Comparison of ENCODE assay signal across 23 cellular contexts in the genomic region with DNA sequence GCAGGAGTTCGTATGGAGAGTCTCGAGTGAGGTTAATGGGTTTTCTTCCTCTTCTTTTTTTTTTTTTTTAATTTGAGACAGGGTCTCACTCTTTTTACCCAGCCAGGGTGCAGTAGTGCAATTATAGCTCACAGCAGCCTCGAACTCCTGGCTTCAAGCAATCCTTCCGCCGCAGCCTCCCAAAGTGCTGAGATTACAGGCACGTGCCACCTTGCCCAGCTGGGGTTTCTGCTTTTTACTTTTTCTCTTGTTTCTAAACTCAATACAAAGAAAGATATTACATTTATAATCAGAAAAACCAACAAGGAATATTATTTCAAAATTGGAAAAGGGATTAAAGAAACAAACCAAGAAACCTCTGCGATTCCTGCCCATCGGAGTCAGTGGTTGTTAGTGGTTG.
DNase-seq lines count a peak whose midpoint lies in the region; ATAC-seq, FAIRE-seq and TF ChIP-seq lines count a peak whose summit lies in the region.
"Had no signal": no experiment of that assay in that cellular context is flagged by ENCODE, and none has a peak within 500 bp of the region (broad histone marks: within the 10 kb centered on the region; RNA-seq: fewer than 3 reads in every experiment).

No MANE protein-coding gene starts in this region.

- no peak for ATAC-seq in natural killer cell treated with Interleukin-12 subunit alpha and Interleukin-12 subunit beta and Interleukin-15 and Interleukin-18, amount 100 ng/mL, for 72 hours
- no peak for ATAC-seq in natural killer cell
- ATAC-seq: activated CD8-positive, alpha-beta T cell treated with anti-CD3 and anti-CD28 coated beads for 36 hours; activated naive CD4-positive, alpha-beta T cell treated with anti-CD3 and anti-CD28 coated beads, Interleukin-2, amount 50 U/mL, for 72 hours had no signal

- no peaks in the 10 kb centered on the region for H3K36me3 Mint-ChIP-seq in natural killer cell treated with Interleukin-12 subunit alpha and Interleukin-12 subunit beta and Interleukin-15 and Interleukin-18, amount 100 ng/mL, for 72 hours
- no peaks in the 10 kb centered on the region for H3K36me3 Mint-ChIP-seq in natural killer cell

- FAIRE-seq in keratinocyte (lab: Jason Lieb, UNC): no peak
- no peak for FAIRE-seq in urothelium cell line (lab: Jason Lieb, UNC)
- FAIRE-seq: A204.1, bronchial epithelial cell, islet of Langerhans had no signal

- no peaks in the 10 kb centered on the region for H3K9me3 ChIP-seq in keratinocyte (ENCODE audit: control insufficient read depth, low read depth, low read length)
- H3K9me3 ChIP-seq: Peyer's patch, tibial artery had no signal

- peak overlapping the region; percentile 63 for H3K27ac ChIP-seq in keratinocyte (ENCODE audit: control insufficient read depth, insufficient read depth, low read length)
- H3K27ac ChIP-seq: dorsolateral prefrontal cortex had no signal

- H3K9me1 ChIP-seq in keratinocyte (ENCODE audit: control insufficient read depth, extremely low read depth, insufficient read depth, low read length): peaks cover 5% of the 10 kb centered on the region

- no peak overlapping the region for H3K4me3 ChIP-seq in keratinocyte (ENCODE audit: control insufficient read depth in 2 of 3, extremely low read depth in 1 of 3, insufficient read depth in 2 of 3, low read depth in 1 of 3, low read length in 3 of 3)
- H3K4me3 ChIP-seq: dorsolateral prefrontal cortex, Peyer's patch, skin epidermis, tibial artery had no signal

- H4K20me1 ChIP-seq in keratinocyte (ENCODE audit: control insufficient read depth, extremely low read depth, insufficient read depth, low read length): peaks cover 19% of the 10 kb centered on the region

- H3K36me3 ChIP-seq in keratinocyte (ENCODE audit: control insufficient read depth in 2 of 2, extremely low read depth in 1 of 2, insufficient read depth in 2 of 2, low read length in 2 of 2): peaks cover 19 to 37% of the 10 kb centered on the region in 2 experiments
- H3K36me3 ChIP-seq: Peyer's patch, tibial artery had no signal

- peaks cover 50% of the 10 kb centered on the region for H3K4me1 ChIP-seq in keratinocyte (ENCODE audit: control insufficient read depth, extremely low read depth, insufficient read depth, low read length)

- H3K27me3 ChIP-seq in keratinocyte (ENCODE audit: control insufficient read depth, extremely low read depth, insufficient read depth, low read length): no peaks in the 10 kb centered on the region
- H3K27me3 ChIP-seq: dorsolateral prefrontal cortex, Peyer's patch, tibial artery had no signal

- H3K79me2 ChIP-seq in keratinocyte (ENCODE audit: control insufficient read depth, insufficient read depth, low read length): peaks cover 76% of the 10 kb centered on the region

- H3K27ac Mint-ChIP-seq in natural killer cell treated with Interleukin-12 subunit alpha and Interleukin-12 subunit beta and Interleukin-15 and Interleukin-18, amount 100 ng/mL, for 72 hours: no peak overlapping the region
- peak overlapping the region in 1 of 2 donors; percentile 45 for H3K27ac Mint-ChIP-seq in natural killer cell
- H3K27ac Mint-ChIP-seq: activated CD8-positive, alpha-beta T cell treated with anti-CD3 and anti-CD28 coated beads for 36 hours; activated naive CD4-positive, alpha-beta T cell treated with anti-CD3 and anti-CD28 coated beads, Interleukin-2, amount 50 U/mL, for 72 hours; CD4-positive, alpha-beta T cell had no signal

- H3K9me3 Mint-ChIP-seq in natural killer cell treated with Interleukin-12 subunit alpha and Interleukin-12 subunit beta and Interleukin-15 and Interleukin-18, amount 100 ng/mL, for 72 hours: no peaks in the 10 kb centered on the region
- no peaks in the 10 kb centered on the region for H3K9me3 Mint-ChIP-seq in natural killer cell
- H3K9me3 Mint-ChIP-seq: activated CD8-positive, alpha-beta T cell treated with anti-CD3 and anti-CD28 coated beads for 36 hours; activated naive CD4-positive, alpha-beta T cell treated with anti-CD3 and anti-CD28 coated beads, Interleukin-2, amount 50 U/mL, for 72 hours; CD4-positive, alpha-beta T cell had no signal

- peak; percentile 37 for DNase-seq in natural killer cell treated with Interleukin-12 subunit alpha and Interleukin-12 subunit beta and Interleukin-15 and Interleukin-18, amount 100 ng/mL, for 72 hours (ENCODE audit: low spot score)
- DNase-seq in natural killer cell (no peak), keratinocyte (ENCODE audit: low read depth, low spot score) (no peak), posterior vena cava (ENCODE audit: low spot score) (peak; percentile 41), KG1 (lab: John Stamatoyannopoulos, UW) (no peak), activated T-cell treated with anti-CD3 and anti-CD28 coated beads for 4 hours (no peak), urothelium cell line (ENCODE audit: low spot score) (no peak)
- no peak for DNase-seq in stimulated activated naive CD4-positive, alpha-beta T cell treated with Interleukin-2 at 50 U/mL for 16 hours (lab: John Stamatoyannopoulos, UW)
- DNase-seq: activated CD8-positive, alpha-beta T cell treated with anti-CD3 and anti-CD28 coated beads for 36 hours; activated T-cell treated with anti-CD3 and anti-CD28 coated beads, Interleukin-2, amount 50 U/mL, for 48 hours; midbrain; NCI-H1105 treated with DMSO at 0.1 percent for 48 hours; NCI-H2171; NCI-H748 treated with DMSO at 0.1 percent for 48 hours had no signal

- dilution Hi-C loops in keratinocyte (cut with MboI; ENCODE audit: extremely low pct_ligation_motif_present, low sequenced_read_pairs): no loop called here

- H2AFZ ChIP-seq in keratinocyte (ENCODE audit: control insufficient read depth, low read length): no peak overlapping the region

- H3K4me1 Mint-ChIP-seq in natural killer cell treated with Interleukin-12 subunit alpha and Interleukin-12 subunit beta and Interleukin-15 and Interleukin-18, amount 100 ng/mL, for 72 hours (ENCODE audit: low read depth in 2 of 2): peaks cover 6 to 15% of the 10 kb centered on the region in 2 donors
- H3K4me1 Mint-ChIP-seq in natural killer cell: peaks cover 11 to 25% of the 10 kb centered on the region in 2 donors

- no peaks in the 10 kb centered on the region for H3K27me3 Mint-ChIP-seq in natural killer cell treated with Interleukin-12 subunit alpha and Interleukin-12 subunit beta and Interleukin-15 and Interleukin-18, amount 100 ng/mL, for 72 hours
- no peaks in the 10 kb centered on the region for H3K27me3 Mint-ChIP-seq in natural killer cell (ENCODE audit: low read depth in 2 of 2)
- H3K27me3 Mint-ChIP-seq: activated CD8-positive, alpha-beta T cell treated with anti-CD3 and anti-CD28 coated beads for 36 hours; CD4-positive, alpha-beta T cell had no signal

- intact Hi-C loops in natural killer cell (cut with micrococcal nuclease) (no loop called here), posterior vena cava (cut with DNase I) (loop anchor here in 1 of 2 donors (5.0 kb wide), 1 partner anchor 34 kb away; no protein-coding TSS in a partner anchor)

- H3K4me3 Mint-ChIP-seq in natural killer cell treated with Interleukin-12 subunit alpha and Interleukin-12 subunit beta and Interleukin-15 and Interleukin-18, amount 100 ng/mL, for 72 hours: no peak overlapping the region
- H3K4me3 Mint-ChIP-seq in natural killer cell: no peak overlapping the region
- H3K4me3 Mint-ChIP-seq: activated CD8-positive, alpha-beta T cell treated with anti-CD3 and anti-CD28 coated beads for 36 hours; CD4-positive, alpha-beta T cell had no signal

- no peak overlapping the region for H3K4me2 ChIP-seq in keratinocyte (ENCODE audit: control insufficient read depth, extremely low read depth, insufficient read depth, low read depth, low read length)

- H3K9ac ChIP-seq in keratinocyte (ENCODE audit: control insufficient read depth, extremely low read depth, insufficient read depth, low read length): peak overlapping the region; percentile 44

- TF ChIP-seq CTCF in natural killer cell (IDR thresholded peaks at IDR 0.05): no peak
- TF ChIP-seq CTCF in keratinocyte (optimal IDR thresholded peaks at IDR 0.05 in 1 of 3, IDR thresholded peaks at IDR 0.05 in 1 of 3, conservative IDR thresholded peaks at IDR 0.05 in 1 of 3; ENCODE audit: extremely low read depth in 1 of 3, insufficient read depth in 2 of 3, low read length in 3 of 3): no peak

Comparison
In these comparisons a context has a peak if more than half of its experiments do, and no peak if none do; other contexts are left out.
1. DNase-seq: peak in natural killer cell treated with Interleukin-12 subunit alpha and Interleukin-12 subunit beta and Interleukin-15 and Interleukin-18, amount 100 ng/mL, for 72 hours (single experiment) and posterior vena cava (single experiment); none in natural killer cell (single experiment), keratinocyte (single experiment), KG1 (single experiment), activated T-cell treated with anti-CD3 and anti-CD28 coated beads for 4 hours (single experiment), urothelium cell line (single experiment) and stimulated activated naive CD4-positive, alpha-beta T cell treated with Interleukin-2 at 50 U/mL for 16 hours (single experiment).